ENCODE assay signal across 10 cellular contexts in the genomic region with DNA sequence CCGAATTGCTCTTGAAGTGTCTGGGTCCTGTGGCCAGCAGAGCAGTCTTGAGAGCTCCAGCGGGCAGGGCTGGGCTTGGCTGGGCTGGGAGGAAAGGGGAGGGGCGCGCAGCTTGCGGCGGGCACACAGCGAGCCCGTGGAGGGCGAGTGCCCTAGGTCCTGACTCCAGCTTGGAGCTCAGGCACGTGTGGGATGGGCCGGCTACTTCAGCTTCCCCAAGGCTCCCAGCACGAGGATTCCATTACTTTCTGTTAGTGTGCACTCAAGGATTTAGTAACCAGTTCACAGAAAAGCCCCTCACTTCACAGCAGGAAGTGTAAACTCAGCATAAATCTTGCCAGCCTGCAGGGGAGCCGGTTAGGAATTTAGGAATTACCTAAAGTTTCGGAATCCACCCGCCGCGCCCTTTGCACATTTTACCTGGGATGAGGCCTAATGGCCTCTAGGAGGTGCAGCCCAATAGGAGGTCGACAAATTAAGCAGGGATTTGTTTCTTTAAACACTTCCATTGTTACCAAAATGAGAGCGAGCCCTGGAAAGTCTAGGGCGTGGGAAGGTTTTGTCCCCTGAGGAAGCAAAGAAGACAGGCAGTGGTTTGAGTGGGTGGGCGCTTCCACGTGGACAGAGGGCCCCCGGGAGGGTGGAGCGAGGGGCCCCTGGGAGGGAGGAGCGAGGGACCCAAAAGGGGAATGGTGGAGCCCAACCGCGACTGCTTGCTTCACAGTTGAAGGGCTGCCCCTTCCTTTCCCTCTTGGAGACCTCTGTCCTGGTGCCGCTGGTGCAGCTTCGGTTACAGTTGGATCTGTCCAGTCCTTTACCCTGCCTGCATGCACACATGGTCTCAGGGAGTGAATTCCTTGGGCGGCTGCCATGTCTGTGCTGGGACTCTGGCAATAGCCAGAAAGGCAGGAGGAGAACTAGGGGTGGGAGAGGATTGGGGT.
DNase-seq lines count a peak whose midpoint lies in the region; ATAC-seq and TF ChIP-seq lines count a peak whose summit lies in the region.
"Had no signal": no experiment of that assay in that cellular context is flagged by ENCODE, and none has a peak within 500 bp of the region (broad histone marks: within the 10 kb centered on the region; RNA-seq: fewer than 3 reads in every experiment).

No MANE protein-coding gene starts in this region.

- peak overlapping the region; percentile 82 for H3K4me2 ChIP-seq in osteoblast (ENCODE audit: insufficient read depth, low read length)
- H3K4me2 ChIP-seq: KMS-11 had no signal

- intact Hi-C loops in cardiac septum (cut with DNase I): no loop called here

- DNase-seq in CD1c-positive myeloid dendritic cell (ENCODE audit: extremely low spot score) (peak; percentile 88), cardiac septum (ENCODE audit: low spot score) (peak; percentile 84), osteoblast (ENCODE audit: insufficient read length, low spot score, missing footprints) (peak; percentile 76), ureter (ENCODE audit: low spot score) (no peak), COLO829 (ENCODE audit: low spot score) (no peak), NCI-H128 (lab: John Stamatoyannopoulos, UW; ENCODE audit: unreplicated experiment) (no peak)

- TF ChIP-seq CTCF in VCaP (conservative IDR thresholded peaks at IDR 0.05) (peak; percentile 23; the same call in 1 of the 2 replicates), osteoblast (IDR thresholded peaks at IDR 0.05; ENCODE audit: extremely low read depth, low read depth, low read length) (peak; percentile 28)

- H3K4me1 ChIP-seq in osteoblast (ENCODE audit: insufficient read depth, low read length): peaks cover 4% of the 10 kb centered on the region

- H3K9me3 ChIP-seq in osteoblast (ENCODE audit: low read depth, low read length): no peaks in the 10 kb centered on the region

- H3K79me2 ChIP-seq in osteoblast (ENCODE audit: insufficient read depth, low read length): no peaks in the 10 kb centered on the region

- H3K4me3 ChIP-seq in osteoblast (ENCODE audit: insufficient read depth, low read length): peak overlapping the region; percentile 60
- H3K4me3 ChIP-seq: GM12878 had no signal

- H4K20me1 ChIP-seq in osteoblast (ENCODE audit: insufficient read depth, low read length): no peaks in the 10 kb centered on the region

- H2AFZ ChIP-seq in osteoblast (ENCODE audit: low read length): peak overlapping the region; percentile 54

- no peak for ATAC-seq in HG03175 (IDR thresholded peaks at IDR 0.05; ENCODE audit: unreplicated experiment)
- ATAC-seq: GM12878 had no signal

- H3K27ac ChIP-seq in VCaP (no peak overlapping the region), osteoblast (ENCODE audit: low read depth, low read length) (no peak overlapping the region)
- H3K27ac ChIP-seq: KMS-11 had no signal

- H3K36me3 ChIP-seq in osteoblast (ENCODE audit: insufficient read depth, low read length): no peaks in the 10 kb centered on the region

- H3K27me3 ChIP-seq in osteoblast (ENCODE audit: insufficient read depth, low read length): peaks cover 4% of the 10 kb centered on the region

Comparison
In these comparisons a context has a peak if more than half of its experiments do, and no peak if none do; other contexts are left out.
1. DNase-seq: peak in CD1c-positive myeloid dendritic cell (single experiment), cardiac septum (single experiment) and osteoblast (single experiment); none in ureter (single experiment), COLO829 (single experiment) and NCI-H128 (single experiment).